Comparison of ENCODE assay signal across 14 cellular contexts in genomic region chr18:44601447-44601846, GRCh38.
DNase-seq lines count a peak whose midpoint lies in the region; ATAC-seq, FAIRE-seq and TF ChIP-seq lines count a peak whose summit lies in the region.
"Had no signal": no experiment of that assay in that cellular context is flagged by ENCODE, and none has a peak within 500 bp of the region (broad histone marks: within the 10 kb centered on the region; RNA-seq: fewer than 3 reads in every experiment).

No MANE protein-coding gene starts in this region.

- dilution Hi-C loops in IMR-90 (cut with HindIII; ENCODE audit: low sequenced_read_pairs, unreplicated experiment), result no loop called here

- H3K27ac ChIP-seq in IMR-90 (ENCODE audit: insufficient read depth, low read length) (no peak overlapping the region), astrocyte (ENCODE audit: low read depth, low read length) (no peak overlapping the region), spleen (no peak overlapping the region)
- H3K27ac ChIP-seq: uterus had no signal

- CTCF ChIA-PET in IMR-90 (lab: Yijun Ruan, JAX), result no interaction called here

- H2AK5ac ChIP-seq in IMR-90 (ENCODE audit: low read depth, low read length), result no peak overlapping the region

- no peak overlapping the region for H2BK5ac ChIP-seq in IMR-90 (ENCODE audit: low read depth, low read length, poor library complexity, severe bottlenecking)

- no peak overlapping the region for H3K23ac ChIP-seq in IMR-90 (ENCODE audit: low read depth, low read length)

- no peaks in the 10 kb centered on the region for H4K20me1 ChIP-seq in IMR-90 (ENCODE audit: insufficient read depth, low read length)
- H4K20me1 ChIP-seq in astrocyte (ENCODE audit: insufficient read depth, low read length), result no peaks in the 10 kb centered on the region

- BruUV-seq in IMR-90 (replicated peaks; lab: Mats Ljungman, UMichigan), result no TSS peak

- no peaks in the 10 kb centered on the region for H3K4me1 ChIP-seq in IMR-90 (ENCODE audit: control insufficient read depth, insufficient read depth, low read length)
- H3K4me1 ChIP-seq in astrocyte (ENCODE audit: insufficient read depth, low read length), result peaks cover 19% of the 10 kb centered on the region
- peaks cover 0 to 9% (median 0%) of the 10 kb centered on the region in 6 donors for H3K4me1 ChIP-seq in spleen
- H3K4me1 ChIP-seq: uterus had no signal

- H2BK120ac ChIP-seq in IMR-90 (ENCODE audit: low read depth, low read length), result no peak overlapping the region

- no peaks in the 10 kb centered on the region for H3K9me3 Mint-ChIP-seq in astrocyte (ENCODE audit: unreplicated experiment)
- H3K9me3 Mint-ChIP-seq in nephron progenitor cell, result no peaks in the 10 kb centered on the region
- H3K9me3 Mint-ChIP-seq: CD8-positive, alpha-beta memory T cell; effector memory CD8-positive, alpha-beta T cell; T-helper 2 cell treated with Interferon-gamma antibody and Interleukin-4, amounts not matched to agents 5 μg/mL and 100 μg/mL, for 36 hours had no signal

- H2AFZ ChIP-seq in IMR-90 (replicated peaks; ENCODE audit: low read length, poor library complexity), result no peak overlapping the region
- H2AFZ ChIP-seq in astrocyte (ENCODE audit: low read depth, low read length), result no peak overlapping the region

- H3K56ac ChIP-seq in IMR-90 (ENCODE audit: extremely low read depth, insufficient read depth, low read length), result no peak overlapping the region

- H3K4me3 ChIP-seq in IMR-90 (ENCODE audit: insufficient read depth, low read depth, low read length), result no peak overlapping the region
- H3K4me3 ChIP-seq in astrocyte (ENCODE audit: insufficient read depth, low read depth, low read length), result no peak overlapping the region
- H3K4me3 ChIP-seq in spleen, result no peak overlapping the region
- H3K4me3 ChIP-seq: uterus had no signal

- no peak overlapping the region for H3K4ac ChIP-seq in IMR-90 (ENCODE audit: low read depth, low read length)

- in situ Hi-C loops in IMR-90 (cut with MboI; ENCODE audit: low sequenced_read_pairs), result no loop called here

- H3K4me2 ChIP-seq in IMR-90 (ENCODE audit: low read depth, low read length) (no peak overlapping the region), astrocyte (ENCODE audit: low read length) (no peak overlapping the region)

- no peak overlapping the region for H3K9ac ChIP-seq in IMR-90 (ENCODE audit: low read depth, low read length)
- H3K9ac ChIP-seq in astrocyte (ENCODE audit: low read length), result no peak overlapping the region

- no peak overlapping the region for H3K4me3 Mint-ChIP-seq in astrocyte (ENCODE audit: unreplicated experiment)
- H3K4me3 Mint-ChIP-seq in nephron progenitor cell, result no peak overlapping the region
- H3K4me3 Mint-ChIP-seq: activated naive CD8-positive, alpha-beta T cell; CD8-positive, alpha-beta memory T cell; effector memory CD8-positive, alpha-beta T cell; T-helper 2 cell treated with Interferon-gamma antibody and Interleukin-4, amounts not matched to agents 5 μg/mL and 100 μg/mL, for 36 hours had no signal

- no peak overlapping the region for H2BK15ac ChIP-seq in IMR-90 (ENCODE audit: low read depth, low read length)

- H2BK20ac ChIP-seq in IMR-90 (ENCODE audit: low read depth, low read length), result no peak overlapping the region

- H3K36me3 ChIP-seq in IMR-90 (ENCODE audit: control insufficient read depth, insufficient read depth, low read length) (no peaks in the 10 kb centered on the region), astrocyte (ENCODE audit: insufficient read depth, low read length) (no peaks in the 10 kb centered on the region), spleen (no peaks in the 10 kb centered on the region)
- H3K36me3 ChIP-seq: uterus had no signal

- no peak for TF ChIP-seq RAD21 in IMR-90 (IDR thresholded peaks at IDR 0.05; ENCODE audit: low read length)

- H3K9me3 ChIP-seq in IMR-90 (ENCODE audit: control insufficient read depth, insufficient read depth, low read length), result no peaks in the 10 kb centered on the region
- H3K9me3 ChIP-seq in astrocyte (ENCODE audit: insufficient read depth, low read depth, low read length), result no peaks in the 10 kb centered on the region
- no peaks in the 10 kb centered on the region for H3K9me3 ChIP-seq in spleen
- H3K9me3 ChIP-seq: uterus had no signal

- TF ChIP-seq CTCF in IMR-90 (conservative IDR thresholded peaks at IDR 0.05; ENCODE audit: low read depth, low read length) (no peak), astrocyte (IDR thresholded peaks at IDR 0.05; ENCODE audit: insufficient read depth, low read depth, low read length) (no peak), nephron progenitor cell (IDR thresholded peaks at IDR 0.05) (no peak), spleen (IDR thresholded peaks at IDR 0.05 in 8 of 11, conservative IDR thresholded peaks at IDR 0.05 in 3 of 11) (no peak)

- no peak overlapping the region for H4K5ac ChIP-seq in IMR-90 (ENCODE audit: low read depth, low read length)

- H3K27me3 Mint-ChIP-seq in astrocyte (ENCODE audit: low read depth, unreplicated experiment) (no peaks in the 10 kb centered on the region), nephron progenitor cell (ENCODE audit: low read depth, poor library complexity) (no peaks in the 10 kb centered on the region)

- peak overlapping the region; percentile 63 for H3K27ac Mint-ChIP-seq in astrocyte (ENCODE audit: unreplicated experiment)
- no peak overlapping the region for H3K27ac Mint-ChIP-seq in nephron progenitor cell
- H3K27ac Mint-ChIP-seq: activated naive CD8-positive, alpha-beta T cell; CD8-positive, alpha-beta memory T cell; effector memory CD8-positive, alpha-beta T cell; T-helper 2 cell treated with Interferon-gamma antibody and Interleukin-4, amounts not matched to agents 5 μg/mL and 100 μg/mL, for 36 hours had no signal

- no peak overlapping the region for H4K8ac ChIP-seq in IMR-90 (ENCODE audit: low read depth in 2 of 2, low read length in 2 of 2)

- intact Hi-C loops in IMR-90 (cut with micrococcal nuclease), result no loop called here
- intact Hi-C loops in spleen (cut with DNase I; ENCODE audit: low total_unique reads), result no loop called here

- H3K18ac ChIP-seq in IMR-90 (ENCODE audit: low read depth, low read length), result no peak overlapping the region

- no peaks in the 10 kb centered on the region for H3K9me1 ChIP-seq in IMR-90 (ENCODE audit: insufficient read depth, low read length)

- H3K14ac ChIP-seq in IMR-90 (replicated peaks; ENCODE audit: low read depth, low read length), result no peak overlapping the region

- H3K79me1 ChIP-seq in IMR-90 (ENCODE audit: low read depth in 1 of 2, low read length in 2 of 2), result no peaks in the 10 kb centered on the region

- no peaks in the 10 kb centered on the region for H3K79me2 ChIP-seq in astrocyte (ENCODE audit: insufficient read depth, low read length)

- H3K36me3 Mint-ChIP-seq in astrocyte (ENCODE audit: low read depth, unreplicated experiment) (no peaks in the 10 kb centered on the region), nephron progenitor cell (ENCODE audit: low read depth) (no peaks in the 10 kb centered on the region)
- H3K36me3 Mint-ChIP-seq: activated naive CD8-positive, alpha-beta T cell; CD8-positive, alpha-beta memory T cell had no signal

- no peak overlapping the region for H2AK9ac ChIP-seq in IMR-90 (replicated peaks; ENCODE audit: low read depth, low read length, poor library complexity)

- no peak overlapping the region for H4K91ac ChIP-seq in IMR-90 (ENCODE audit: insufficient read depth, low read depth, low read length)

- no peak for ATAC-seq in IMR-90 (ENCODE audit: low read depth)
- ATAC-seq: effector memory CD8-positive, alpha-beta T cell had no signal

- peak; percentile 56 for FAIRE-seq in astrocyte (lab: Jason Lieb, UNC)

- no peak for TF ChIP-seq POLR2A in IMR-90 (IDR thresholded peaks at IDR 0.05; ENCODE audit: low read depth, low read length)
- TF ChIP-seq POLR2A in spleen (IDR thresholded peaks at IDR 0.05), result no peak

- POLR2A ChIA-PET in IMR-90 (lab: Charles Lee; ENCODE audit: unreplicated experiment), result no interaction called here

- DNase-seq in AG20443 (ENCODE audit: low spot score) (peak; percentile 25), IMR-90 (peak; percentile 41), astrocyte (ENCODE audit: low read depth) (peak; percentile 79), kidney tubule cell (ENCODE audit: low spot score) (peak; percentile 81), nephron progenitor cell (no peak), UCSD-AML1 (lab: John Stamatoyannopoulos, UW; ENCODE audit: unreplicated experiment) (no peak), spleen (no peak), iPS-NIHi7 (ENCODE audit: extremely low spot score) (no peak)
- DNase-seq: activated CD8-positive, alpha-beta memory T cell treated with anti-CD3 and anti-CD28 coated beads for 24 hours; CD8-positive, alpha-beta memory T cell; effector memory CD8-positive, alpha-beta T cell; uterus had no signal

- no peaks in the 10 kb centered on the region for H3K27me3 ChIP-seq in IMR-90 (ENCODE audit: control insufficient read depth, insufficient read depth, low read length)
- H3K27me3 ChIP-seq in astrocyte (ENCODE audit: insufficient read depth, low read length), result no peaks in the 10 kb centered on the region
- no peaks in the 10 kb centered on the region for H3K27me3 ChIP-seq in spleen (replicated peaks in 1 of 7)
- H3K27me3 ChIP-seq: uterus had no signal

- H3K4me1 Mint-ChIP-seq in astrocyte (ENCODE audit: low read depth, unreplicated experiment), result peaks cover 25% of the 10 kb centered on the region
- peaks cover 8% of the 10 kb centered on the region for H3K4me1 Mint-ChIP-seq in nephron progenitor cell

TF ChIP-seq in IMR-90, 13 proteins besides CTCF, POLR2A, EP300 and RAD21:
- TF ChIP-seq BHLHE40 (IDR thresholded peaks at IDR 0.05; ENCODE audit: low read depth, low read length) (no peak), FOS (IDR thresholded peaks at IDR 0.05; ENCODE audit: low read depth, low read length) (no peak)

Comparison
In these comparisons a context has a peak if more than half of its experiments do, and no peak if none do; other contexts are left out.
1. DNase-seq: peak in AG20443 (single experiment), IMR-90 (single experiment), astrocyte (single experiment) and kidney tubule cell (single experiment); none in nephron progenitor cell (single experiment), UCSD-AML1 (single experiment), spleen (single experiment) and iPS-NIHi7 (single experiment).